8 cellular contexts compared by ENCODE assay signal in genomic region chr3:101512521-101513418, GRCh38. TPM values are rescaled to one million over a fixed set of nuclear protein-coding genes. Genes with fewer than 3 reads are reported as not detected.
DNase-seq lines count a peak whose midpoint lies in the region; ATAC-seq and TF ChIP-seq lines count a peak whose summit lies in the region.

A gene with protein sequence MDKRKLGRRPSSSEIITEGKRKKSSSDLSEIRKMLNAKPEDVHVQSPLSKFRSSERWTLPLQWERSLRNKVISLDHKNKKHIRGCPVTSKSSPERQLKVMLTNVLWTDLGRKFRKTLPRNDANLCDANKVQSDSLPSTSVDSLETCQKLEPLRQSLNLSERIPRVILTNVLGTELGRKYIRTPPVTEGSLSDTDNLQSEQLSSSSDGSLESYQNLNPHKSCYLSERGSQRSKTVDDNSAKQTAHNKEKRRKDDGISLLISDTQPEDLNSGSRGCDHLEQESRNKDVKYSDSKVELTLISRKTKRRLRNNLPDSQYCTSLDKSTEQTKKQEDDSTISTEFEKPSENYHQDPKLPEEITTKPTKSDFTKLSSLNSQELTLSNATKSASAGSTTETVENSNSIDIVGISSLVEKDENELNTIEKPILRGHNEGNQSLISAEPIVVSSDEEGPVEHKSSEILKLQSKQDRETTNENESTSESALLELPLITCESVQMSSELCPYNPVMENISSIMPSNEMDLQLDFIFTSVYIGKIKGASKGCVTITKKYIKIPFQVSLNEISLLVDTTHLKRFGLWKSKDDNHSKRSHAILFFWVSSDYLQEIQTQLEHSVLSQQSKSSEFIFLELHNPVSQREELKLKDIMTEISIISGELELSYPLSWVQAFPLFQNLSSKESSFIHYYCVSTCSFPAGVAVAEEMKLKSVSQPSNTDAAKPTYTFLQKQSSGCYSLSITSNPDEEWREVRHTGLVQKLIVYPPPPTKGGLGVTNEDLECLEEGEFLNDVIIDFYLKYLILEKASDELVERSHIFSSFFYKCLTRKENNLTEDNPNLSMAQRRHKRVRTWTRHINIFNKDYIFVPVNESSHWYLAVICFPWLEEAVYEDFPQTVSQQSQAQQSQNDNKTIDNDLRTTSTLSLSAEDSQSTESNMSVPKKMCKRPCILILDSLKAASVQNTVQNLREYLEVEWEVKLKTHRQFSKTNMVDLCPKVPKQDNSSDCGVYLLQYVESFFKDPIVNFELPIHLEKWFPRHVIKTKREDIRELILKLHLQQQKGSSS (minus strand): TSS chr3:101513212. CDS start chr3:101513130, 82 bp downstream.

- peak within 1 kb of the TSS; percentile 37 for H3K9ac ChIP-seq in HUES48 (ENCODE audit: low read depth, low read length)
- peak within 1 kb of the TSS; percentile 66 for H3K9ac ChIP-seq in OCI-LY1 (ENCODE audit: low read length)

- no peaks in the 10 kb centered on the region for H3K36me3 ChIP-seq in HUES48 (ENCODE audit: control insufficient read depth, insufficient read depth, low read length)
- no peaks in the 10 kb centered on the region for H3K36me3 ChIP-seq in OCI-LY1 (ENCODE audit: insufficient read depth, low read length)
- H3K36me3 ChIP-seq in mucosa of descending colon (ENCODE audit: low read depth): no peaks in the 10 kb centered on the region

- H3K27me3 Mint-ChIP-seq in CD4-positive, alpha-beta T cell: no peaks in the 10 kb centered on the region

- H3K27me3 ChIP-seq in CD4-positive, alpha-beta T cell (ENCODE audit: control insufficient read depth, insufficient read depth, low read length): no peaks in the 10 kb centered on the region
- H3K27me3 ChIP-seq in HUES48 (ENCODE audit: control insufficient read depth, insufficient read depth, low read length) (no peaks in the 10 kb centered on the region), OCI-LY1 (ENCODE audit: insufficient read depth, low read length) (no peaks in the 10 kb centered on the region)

- H3K9me2 ChIP-seq in OCI-LY1 (ENCODE audit: low read depth, low read length): no peaks in the 10 kb centered on the region

- no peaks in the 10 kb centered on the region for H3F3A ChIP-seq in OCI-LY1 (ENCODE audit: insufficient read depth, low read length)

- H4K20me1 ChIP-seq in OCI-LY1 (ENCODE audit: insufficient read depth, low read length): no peaks in the 10 kb centered on the region

- CTCF ChIA-PET in CD4-positive, alpha-beta T cell (lab: Charles Lee): interaction anchor here (0.6 to 3.0 kb wide), 4 partner anchors 9 to 61 kb away, joined by 3 to 9 read pairs (median 4); partner anchors contain the start of gene PCNP

- H3K27ac Mint-ChIP-seq in CD4-positive, alpha-beta T cell: peak within 1 kb of the TSS; percentile 96

- TF ChIP-seq CTCF in CD4-positive, alpha-beta T cell (IDR thresholded peaks at IDR 0.05): no peak
- TF ChIP-seq CTCF in OCI-LY1 (IDR thresholded peaks at IDR 0.05; ENCODE audit: low read length) (no peak), epithelial cell of esophagus (IDR thresholded peaks at IDR 0.05; ENCODE audit: insufficient read depth, low read depth, low read length, missing control alignments) (no peak), mucosa of descending colon (IDR thresholded peaks at IDR 0.05) (no peak)

- H3K4me1 Mint-ChIP-seq in CD4-positive, alpha-beta T cell (ENCODE audit: low read depth): peaks cover 61% of the 10 kb centered on the region

- H3K9me3 Mint-ChIP-seq in CD4-positive, alpha-beta T cell: no peaks in the 10 kb centered on the region

- H3K36me3 Mint-ChIP-seq in CD4-positive, alpha-beta T cell (ENCODE audit: low read depth): peaks cover 29% of the 10 kb centered on the region

- ATAC-seq in CD4-positive, alpha-beta T cell (ENCODE audit: poor library complexity): peak; percentile 65
- ATAC-seq in GM19463 (IDR thresholded peaks at IDR 0.05; ENCODE audit: unreplicated experiment) (peak; percentile 52), mucosa of descending colon (peak; percentile 88)

- peak; percentile 55 to 80 (median 72) for DNase-seq in CD4-positive, alpha-beta T cell
- DNase-seq in activated T-cell treated with anti-CD3 and anti-CD28 coated beads for 4 hours (peak; percentile 58), epithelial cell of esophagus (ENCODE audit: low read depth) (peak; percentile 78), mucosa of descending colon (peak; percentile 87 to 92 (median 91))
- peak; percentile 67 for DNase-seq in stimulated activated CD8-positive, alpha-beta memory T cell treated with anti-CD3 and anti-CD28 coated beads, Interleukin-4, amount 100 ng/mL, for 24 hours (ENCODE audit: low read depth)

- H2AFZ ChIP-seq in OCI-LY1 (ENCODE audit: low read length): peak within 1 kb of the TSS; percentile 8

- peak within 1 kb of the TSS; percentile 88 for H3K27ac ChIP-seq in CD4-positive, alpha-beta T cell (ENCODE audit: low read depth, low read length)
- peak within 1 kb of the TSS; percentile 91 for H3K27ac ChIP-seq in HUES48 (ENCODE audit: low read depth, low read length)
- peak within 1 kb of the TSS; percentile 65 for H3K27ac ChIP-seq in OCI-LY1 (ENCODE audit: low read depth, low read length, poor library complexity, severe bottlenecking)

- 0 out of 2 replicates have a peak, but pooled peaks cover 6% of the 10 kb centered on the region for H3K79me2 ChIP-seq in OCI-LY1 (ENCODE audit: insufficient read depth, low read length)

- POLR2A ChIA-PET in CD4-positive, alpha-beta T cell (lab: Charles Lee): interaction anchor here (0.7 to 5.4 kb wide), 20 partner anchors 9 to 212 kb away, joined by 3 to 47 read pairs (median 4); partner anchors contain the start of genes CEP97, PCNP and TRMT10C

- intact Hi-C loops in CD4-positive, alpha-beta T cell (cut with DNase I, micrococcal nuclease): loop anchor here (1.0 to 5.0 kb wide), 5 partner anchors 18 to 60 kb away; partner anchors contain the start of gene TRMT10C (in 2 of the 2)
- intact Hi-C loops in mucosa of descending colon (cut with DNase I, micrococcal nuclease): no loop called here

- peak within 1 kb of the TSS; percentile 91 for H3K4me3 ChIP-seq in HUES48 (ENCODE audit: low read depth, low read length)
- peak within 1 kb of the TSS; percentile 72 for H3K4me3 ChIP-seq in OCI-LY1 (ENCODE audit: low read depth, low read length, poor library complexity, severe bottlenecking)
- peak within 1 kb of the TSS; percentile 71 for H3K4me3 ChIP-seq in epithelial cell of esophagus (ENCODE audit: low read length)
- peak within 1 kb of the TSS; percentile 79 for H3K4me3 ChIP-seq in mucosa of descending colon

- H3K4me2 ChIP-seq in OCI-LY1 (ENCODE audit: low read length): peak within 1 kb of the TSS; percentile 79

- peak within 1 kb of the TSS; percentile 99 for H3K4me3 Mint-ChIP-seq in CD4-positive, alpha-beta T cell

- peaks cover 16% of the 10 kb centered on the region for H3K4me1 ChIP-seq in HUES48 (ENCODE audit: control insufficient read depth, insufficient read depth, low read length)
- peaks cover 26% of the 10 kb centered on the region for H3K4me1 ChIP-seq in OCI-LY1 (ENCODE audit: insufficient read depth, low read length, severe bottlenecking)
- H3K4me1 ChIP-seq in mucosa of descending colon (ENCODE audit: low read depth): peaks cover 8% of the 10 kb centered on the region

- no peaks in the 10 kb centered on the region for H3K9me3 ChIP-seq in CD4-positive, alpha-beta T cell (ENCODE audit: control insufficient read depth, low read length)
- H3K9me3 ChIP-seq in HUES48 (ENCODE audit: control insufficient read depth, insufficient read depth, low read length): no peaks in the 10 kb centered on the region
- no peaks in the 10 kb centered on the region for H3K9me3 ChIP-seq in OCI-LY1 (ENCODE audit: low read length)
- no peaks in the 10 kb centered on the region for H3K9me3 ChIP-seq in mucosa of descending colon

RNA-seq across cellular contexts. Expression of the gene that starts here (rescaled TPM):
- 10 to 100 TPM; 37.5 to 39.3 TPM for total RNA-seq in CD4-positive, alpha-beta T cell
- 10 to 100 TPM in 2 of 3 donors, 1 to 10 TPM in 1; 9.1 to 17.7 (median 12.4) TPM for total RNA-seq in mucosa of descending colon

Comparison
In these comparisons a context has a peak if more than half of its experiments do, and no peak if none do; other contexts are left out.
1. Peak in every context shown above with its lines: DNase-seq, ATAC-seq, H3K4me3 ChIP-seq and H3K27ac ChIP-seq.
2. intact Hi-C loops: an anchor here in CD4-positive, alpha-beta T cell (1.0 to 5.0 kb wide); none called in mucosa of descending colon.